ENCODE assay signal across 22 cellular contexts in genomic region chr7:18179058-18179457, GRCh38.
DNase-seq lines count a peak whose midpoint lies in the region; ATAC-seq and TF ChIP-seq lines count a peak whose summit lies in the region.
"Had no signal": no experiment of that assay in that cellular context is flagged by ENCODE, and none has a peak within 500 bp of the region (broad histone marks: within the 10 kb centered on the region; RNA-seq: fewer than 3 reads in every experiment).

No MANE protein-coding gene starts in this region.

- intact Hi-C loops in spleen (cut with DNase I; ENCODE audit: low total_unique reads): no loop called here

- H3K9me3 ChIP-seq in spleen: no peaks in the 10 kb centered on the region
- H3K9me3 ChIP-seq: gastrocnemius medialis, HAP-1, psoas muscle, thyroid gland had no signal

- peak overlapping the region in 7 of 8 donors; percentile 58 to 89 (median 82) for H3K27ac ChIP-seq in spleen
- H3K27ac ChIP-seq: gastrocnemius medialis, psoas muscle, thyroid gland had no signal

- ATAC-seq in HG02840 (IDR thresholded peaks at IDR 0.05; ENCODE audit: low FRiP score, unreplicated experiment) (no peak), GM19455 (IDR thresholded peaks at IDR 0.05; ENCODE audit: unreplicated experiment) (no peak)
- ATAC-seq: gastrocnemius medialis, psoas muscle, WTC11 had no signal

- no peak overlapping the region for H3K4me3 ChIP-seq in NB4 (ENCODE audit: low read depth, low read length)
- peak overlapping the region in 1 of 8 donors; percentile 58 for H3K4me3 ChIP-seq in spleen
- H3K4me3 ChIP-seq: gastrocnemius medialis, HAP-1, psoas muscle, thyroid gland had no signal

- DNase-seq in NOMO-1 treated with DMSO at 0.1 percent for 48 hours (lab: John Stamatoyannopoulos, UW; ENCODE audit: unreplicated experiment) (peak; percentile 21), NOMO-1 treated with dmso at 0.1 percent for 144 hours (lab: John Stamatoyannopoulos, UW; ENCODE audit: unreplicated experiment) (no peak), NB4 (ENCODE audit: low read depth) (peak; percentile 66), astrocyte of the hippocampus (ENCODE audit: low read depth, low spot score) (peak; percentile 7), spleen (no peak), HuH-7.5 (ENCODE audit: low spot score) (no peak)
- DNase-seq: activated CD4-positive, alpha-beta memory T cell treated with anti-CD3 and anti-CD28 coated beads, Interleukin-2, amount 10 ng/mL, durations not matched to agents 7 days and 5 days; activated naive CD4-positive, alpha-beta T cell treated with anti-CD3 and anti-CD28 coated beads, Interleukin-2, amount 50 U/mL, for 16 hours; activated T-cell treated with anti-CD3 and anti-CD28 coated beads, Interleukin-2, amount 50 U/mL, for 24 hours; cortex of kidney; DMS79; gastrocnemius medialis; NCI-H345; nephron progenitor cell; psoas muscle; SHP77 treated with DMSO at 0.1 percent for 48 hours; T-helper 2 cell; thyroid gland had no signal

- peaks cover 0 to 32% (median 16%) of the 10 kb centered on the region in 6 donors for H3K4me1 ChIP-seq in spleen
- H3K4me1 ChIP-seq: gastrocnemius medialis, HAP-1, psoas muscle, thyroid gland had no signal

- TF ChIP-seq CTCF in NB4 (IDR thresholded peaks at IDR 0.05; ENCODE audit: low read depth, low read length) (no peak), spleen (IDR thresholded peaks at IDR 0.05 in 8 of 11, conservative IDR thresholded peaks at IDR 0.05 in 3 of 11) (no peak)

- H3K27me3 ChIP-seq in spleen (replicated peaks in 1 of 7): no peaks in the 10 kb centered on the region
- H3K27me3 ChIP-seq: gastrocnemius medialis, thyroid gland had no signal

- TF ChIP-seq POLR2A in NB4 (IDR thresholded peaks at IDR 0.05; ENCODE audit: extremely low read depth, insufficient read length) (no peak), spleen (IDR thresholded peaks at IDR 0.05) (no peak)

- no peaks in the 10 kb centered on the region for H3K36me3 ChIP-seq in spleen
- H3K36me3 ChIP-seq: gastrocnemius medialis, HAP-1, thyroid gland had no signal

Comparison
In these comparisons a context has a peak if more than half of its experiments do, and no peak if none do; other contexts are left out.
1. DNase-seq: peak in NOMO-1 treated with DMSO at 0.1 percent for 48 hours (single experiment), NB4 (single experiment) and astrocyte of the hippocampus (single experiment); none in NOMO-1 treated with dmso at 0.1 percent for 144 hours (single experiment), spleen (single experiment) and HuH-7.5 (single experiment).